ENCODE assay signal across 8 cellular contexts in the genomic region with DNA sequence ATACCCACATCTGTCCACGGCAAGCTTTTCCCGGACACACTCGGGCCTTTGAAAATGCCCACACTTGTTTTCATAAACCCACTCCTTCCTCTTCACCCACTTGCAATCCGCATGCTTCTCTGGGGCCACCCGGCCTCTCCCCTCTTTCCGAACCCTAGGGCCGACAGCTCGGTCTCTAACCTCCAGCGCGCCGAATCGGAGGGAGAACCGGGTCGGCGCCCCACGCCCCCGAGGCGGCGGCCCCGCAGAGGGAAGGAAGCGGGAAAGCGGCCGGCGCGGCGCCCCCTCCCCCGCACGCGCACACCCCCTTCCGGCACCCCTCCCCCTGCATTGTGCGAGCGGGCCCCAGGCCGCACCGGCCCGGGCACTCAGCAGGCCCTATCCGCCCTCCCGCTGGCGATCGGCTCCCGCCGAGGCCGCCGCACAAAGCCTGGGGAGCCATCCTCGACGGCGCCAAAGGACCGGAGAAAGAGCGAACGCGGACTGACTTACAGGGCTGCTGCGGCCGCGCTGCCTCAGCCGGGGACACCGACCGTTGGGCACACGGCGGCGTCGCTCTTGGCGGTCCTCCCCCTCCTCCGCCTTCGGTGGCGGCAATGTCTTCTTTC. TPM values are rescaled to one million over a fixed set of nuclear protein-coding genes. Genes with fewer than 3 reads are reported as not detected.
DNase-seq lines count a peak whose midpoint lies in the region; ATAC-seq lines count a peak whose summit lies in the region.

No MANE protein-coding gene starts in this region.

- intact Hi-C loops in activated CD4-positive, alpha-beta memory T cell treated with anti-CD3 and anti-CD28 coated beads for 36 hours (cut with micrococcal nuclease), result loop anchor here (1.0 to 5.0 kb wide), 5 partner anchors 97 to 1003 kb away; a partner anchor contains a TSS

- DNase-seq in NCI-H524 (lab: John Stamatoyannopoulos, UW) (peak; percentile 61 to 74), NCI-H524 treated with DMSO at 0.1 percent for 48 hours (lab: John Stamatoyannopoulos, UW) (no peak), NCI-H2171 (lab: John Stamatoyannopoulos, UW) (peak; percentile 85), midbrain (lab: John Stamatoyannopoulos, UW) (peak; percentile 54)
- peak; percentile 74 for DNase-seq in activated CD4-positive, alpha-beta memory T cell treated with anti-CD3 and anti-CD28 coated beads for 36 hours
- DNase-seq in effector memory CD8-positive, alpha-beta T cell, result no peak
- peak; percentile 53 for DNase-seq in stimulated activated CD8-positive, alpha-beta memory T cell treated with anti-CD3 and anti-CD28 coated beads, Interleukin-4, amount 100 ng/mL, for 24 hours (ENCODE audit: low read depth)

- peak overlapping the region; percentile 93 for H3K27ac Mint-ChIP-seq in activated CD4-positive, alpha-beta memory T cell treated with anti-CD3 and anti-CD28 coated beads for 36 hours
- H3K27ac Mint-ChIP-seq in effector memory CD8-positive, alpha-beta T cell, result no peak overlapping the region

- no peaks in the 10 kb centered on the region for H3K9me3 Mint-ChIP-seq in activated CD4-positive, alpha-beta memory T cell treated with anti-CD3 and anti-CD28 coated beads for 36 hours
- H3K9me3 Mint-ChIP-seq in effector memory CD8-positive, alpha-beta T cell, result no peaks in the 10 kb centered on the region

- peaks cover 39% of the 10 kb centered on the region for H3K4me1 Mint-ChIP-seq in activated CD4-positive, alpha-beta memory T cell treated with anti-CD3 and anti-CD28 coated beads for 36 hours (ENCODE audit: low read depth)
- peaks cover 34 to 45% of the 10 kb centered on the region in 2 donors for H3K4me1 Mint-ChIP-seq in effector memory CD8-positive, alpha-beta T cell (ENCODE audit: low read depth in 2 of 2)

- POLR2A ChIA-PET in activated CD4-positive, alpha-beta memory T cell treated with anti-CD3 and anti-CD28 coated beads for 36 hours (lab: Charles Lee), result interaction anchor here (0.7 to 4.7 kb wide), 7 partner anchors 10 to 88 kb away, joined by 3 to 50 read pairs (median 4); no protein-coding TSS in a partner anchor

- H3K27me3 Mint-ChIP-seq in activated CD4-positive, alpha-beta memory T cell treated with anti-CD3 and anti-CD28 coated beads for 36 hours, result no peaks in the 10 kb centered on the region
- no peaks in the 10 kb centered on the region for H3K27me3 Mint-ChIP-seq in effector memory CD8-positive, alpha-beta T cell

- H3K4me3 Mint-ChIP-seq in activated CD4-positive, alpha-beta memory T cell treated with anti-CD3 and anti-CD28 coated beads for 36 hours, result no peak overlapping the region
- no peak overlapping the region for H3K4me3 Mint-ChIP-seq in effector memory CD8-positive, alpha-beta T cell

- CTCF ChIA-PET in activated CD4-positive, alpha-beta memory T cell treated with anti-CD3 and anti-CD28 coated beads for 36 hours (lab: Charles Lee), result interaction anchor here (1.0 to 4.6 kb wide), 4 partner anchors 15 to 301 kb away, joined by 3 to 52 read pairs (median 4); a partner anchor contains a TSS

- peaks cover 25% of the 10 kb centered on the region for H3K36me3 Mint-ChIP-seq in activated CD4-positive, alpha-beta memory T cell treated with anti-CD3 and anti-CD28 coated beads for 36 hours
- H3K36me3 Mint-ChIP-seq in effector memory CD8-positive, alpha-beta T cell (ENCODE audit: insufficient read depth), result peaks cover 15% of the 10 kb centered on the region

- peak; percentile 22 for ATAC-seq in HG02798 (IDR thresholded peaks at IDR 0.05; ENCODE audit: poor library complexity, unreplicated experiment)
- ATAC-seq in effector memory CD8-positive, alpha-beta T cell (replicated peaks), result peak; percentile 13

RNA-seq across cellular contexts. Expression of a gene that starts 0.4 kb away (rescaled TPM):
- total RNA-seq in activated CD4-positive, alpha-beta memory T cell treated with anti-CD3 and anti-CD28 coated beads for 36 hours, result 100 to 1,000 TPM; 122 TPM

Comparison
In these comparisons a context has a peak if more than half of its experiments do, and no peak if none do; other contexts are left out.
1. DNase-seq: peak in NCI-H524 (2 of 2), NCI-H2171 (single experiment), activated CD4-positive, alpha-beta memory T cell treated with anti-CD3 and anti-CD28 coated beads for 36 hours (single experiment), midbrain (single experiment) and stimulated activated CD8-positive, alpha-beta memory T cell treated with anti-CD3 and anti-CD28 coated beads, Interleukin-4, amount 100 ng/mL, for 24 hours (single experiment); none in NCI-H524 treated with DMSO at 0.1 percent for 48 hours (single experiment) and effector memory CD8-positive, alpha-beta T cell (0 of 3).